11 cellular contexts compared by ENCODE assay signal in the genomic region with DNA sequence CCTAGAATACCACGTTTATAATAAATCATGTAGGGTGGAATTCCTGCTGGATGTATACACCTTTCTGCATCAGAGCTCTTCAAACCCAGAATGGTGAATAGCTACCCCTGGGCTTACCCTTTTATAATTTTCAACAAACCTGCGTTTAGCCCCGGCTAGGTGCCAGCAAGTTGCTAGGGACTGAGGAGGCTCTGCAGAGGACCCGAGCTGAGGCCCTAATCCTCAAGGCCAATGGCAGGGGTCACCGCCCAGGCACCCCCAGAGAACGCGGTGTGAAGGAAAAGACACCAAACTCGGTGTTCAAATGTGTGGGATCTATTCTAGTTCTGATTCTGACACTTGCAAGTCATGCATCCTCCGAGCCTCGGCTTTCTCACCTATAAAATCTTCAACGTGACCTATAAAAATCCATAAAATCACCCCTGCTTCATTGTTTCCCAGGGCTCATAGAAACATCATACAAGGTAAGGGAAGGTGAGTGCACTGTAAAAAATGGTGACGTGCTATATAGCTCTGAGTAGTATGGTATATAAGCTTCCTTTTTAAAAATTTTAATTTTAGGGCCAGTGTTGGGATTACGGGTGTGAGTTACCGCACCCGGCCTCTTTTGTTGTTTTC. TPM values are rescaled to one million over a fixed set of nuclear protein-coding genes. Genes with fewer than 3 reads are reported as not detected.
A peak's percentile ranks its signal among the peaks of the same experiment; 100 is the strongest.
DNase-seq lines count a peak whose midpoint lies in the region; ATAC-seq and TF ChIP-seq lines count a peak whose summit lies in the region.
"Had no signal": no experiment of that assay in that cellular context is flagged by ENCODE, and none has a peak within 500 bp of the region (broad histone marks: within the 10 kb centered on the region; RNA-seq: fewer than 3 reads in every experiment).

No MANE protein-coding gene starts in this region.

- H3K9ac ChIP-seq in HUES64 (ENCODE audit: low read depth, low read length), result peak overlapping the region; percentile 48; the same call in 1 of the 2 replicates
- H3K9ac ChIP-seq in colonic mucosa (ENCODE audit: low read depth in 2 of 2, low read length in 2 of 2), result peak overlapping the region; percentile 64 to 85

- H3K36me3 ChIP-seq in HUES64 (ENCODE audit: insufficient read depth, low read length) (no peaks in the 10 kb centered on the region), colonic mucosa (no peaks in the 10 kb centered on the region), mesodermal cell (ENCODE audit: control insufficient read depth, insufficient read depth, low read length) (no peaks in the 10 kb centered on the region), tibial nerve (no peaks in the 10 kb centered on the region)

- TF ChIP-seq EP300 in tibial nerve (IDR thresholded peaks at IDR 0.05), result no peak

- ATAC-seq in GM18868 (IDR thresholded peaks at IDR 0.05; ENCODE audit: unreplicated experiment) (no peak), HG03571 (IDR thresholded peaks at IDR 0.05; ENCODE audit: unreplicated experiment) (no peak)

- peaks cover 31% of the 10 kb centered on the region for H3K4me1 ChIP-seq in HUES64 (ENCODE audit: insufficient read depth, low read length)
- peaks cover 11% of the 10 kb centered on the region for H3K4me1 ChIP-seq in colonic mucosa
- peaks cover 25% of the 10 kb centered on the region for H3K4me1 ChIP-seq in mesodermal cell (ENCODE audit: control insufficient read depth, insufficient read depth, low read length, poor library complexity, severe bottlenecking)
- H3K4me1 ChIP-seq in tibial nerve, result peaks cover 0 to 47% (median 29%) of the 10 kb centered on the region in 4 donors

- peak; percentile 46 for DNase-seq in colonic mucosa
- no peak for DNase-seq in tibial nerve (ENCODE audit: low spot score in 2 of 2)
- no peak for DNase-seq in COR-L47 (lab: John Stamatoyannopoulos, UW)
- DNase-seq in NCI-H146 treated with DMSO at 0.1 percent for 48 hours (lab: John Stamatoyannopoulos, UW; ENCODE audit: unreplicated experiment), result no peak
- DNase-seq: activated CD4-positive, alpha-beta memory T cell treated with anti-CD3 and anti-CD28 coated beads, Interleukin-2, amount 10 ng/mL, durations not matched to agents 7 days and 5 days; NCI-H1048; stimulated activated CD4-positive, alpha-beta T cell treated with anti-CD3 and anti-CD28 coated beads, Interleukin-1b, Interleukin-23, amount 100 ng/mL, for 48 hours had no signal

- 66% methylated on average over 12 of the region's 15 CpGs for WGBS in HUES64
- 66 to 67% methylated on average over 5 to 10 of the region's 15 CpGs for WGBS in mesodermal cell (ENCODE audit: insufficient coverage in 2 of 2), 2 experiments
- WGBS in tibial nerve, 2 donors, result 70 to 75% methylated on average over 15 of the region's 15 CpGs

- H3K27me3 ChIP-seq in HUES64 (ENCODE audit: insufficient read depth, low read length) (peaks cover 29% of the 10 kb centered on the region), colonic mucosa (no peaks in the 10 kb centered on the region), tibial nerve (no peaks in the 10 kb centered on the region)

- peak overlapping the region; percentile 54 for H3K4me3 ChIP-seq in HUES64 (ENCODE audit: low read length)
- peak overlapping the region; percentile 16 for H3K4me3 ChIP-seq in colonic mucosa
- H3K4me3 ChIP-seq in mesodermal cell (ENCODE audit: extremely low read depth, insufficient read depth, low read length, poor library complexity, severe bottlenecking), result peak overlapping the region; percentile 33
- peak overlapping the region; percentile 18 to 53 (median 32) for H3K4me3 ChIP-seq in tibial nerve

- no peak for TF ChIP-seq POLR2A in tibial nerve (IDR thresholded peaks at IDR 0.05)

- TF ChIP-seq CTCF in colonic mucosa (IDR thresholded peaks at IDR 0.05) (no peak), tibial nerve (IDR thresholded peaks at IDR 0.05) (no peak)

- peak overlapping the region; percentile 43; the same call in 1 of the 2 replicates for H3K27ac ChIP-seq in HUES64 (ENCODE audit: low read depth, low read length)
- H3K27ac ChIP-seq in colonic mucosa, result peak overlapping the region; percentile 99
- peak overlapping the region; percentile 97 for H3K27ac ChIP-seq in mesodermal cell (ENCODE audit: low read depth, low read length, severe bottlenecking)
- peak overlapping the region; percentile 55 to 99 (median 95) for H3K27ac ChIP-seq in tibial nerve

- no peaks in the 10 kb centered on the region for H3K9me3 ChIP-seq in HUES64 (ENCODE audit: insufficient read depth, low read depth, low read length)
- no peaks in the 10 kb centered on the region for H3K9me3 ChIP-seq in colonic mucosa
- H3K9me3 ChIP-seq in mesodermal cell (ENCODE audit: control insufficient read depth, low read length), result no peaks in the 10 kb centered on the region
- no peaks in the 10 kb centered on the region for H3K9me3 ChIP-seq in tibial nerve

- intact Hi-C loops in colonic mucosa (cut with DNase I), result no loop called here

RNA-seq across cellular contexts. Expression of a gene that starts 2.5 kb away (rescaled TPM):
- 27.5 TPM for polyA plus RNA-seq in HUES64 (2013, experiment 1 of 2)
- polyA plus RNA-seq in HUES64 (2013, experiment 2 of 2), result 41.3 TPM
- 100 to 1,000 TPM; 271 to 353 TPM for total RNA-seq in colonic mucosa
- polyA plus RNA-seq in mesodermal cell (2013, experiment 1 of 2), result 112 TPM
- 106 TPM for polyA plus RNA-seq in mesodermal cell (2013, experiment 2 of 2)
- total RNA-seq in tibial nerve, result 100 to 1,000 TPM in 3 of 4 donors, 10 to 100 TPM in 1; 99.8 to 128 (median 113) TPM

Comparison
In these comparisons a context has a peak if more than half of its experiments do, and no peak if none do; other contexts are left out.
1. H3K27ac ChIP-seq: peak in every context shown above with its lines; median percentile 99 in colonic mucosa; 97 in mesodermal cell; 95 in tibial nerve; 43 in HUES64.